ENCODE assay signal across 1 cellular context in genomic region chr9:123763910-123764588, GRCh38.
TF ChIP-seq lines count a peak whose summit lies in the region.

No MANE protein-coding gene starts in this region.

TF ChIP-seq in IMR-90, 13 proteins besides CTCF, POLR2A, EP300 and RAD21 (continued from another document):
- TF ChIP-seq CHD1 (IDR thresholded peaks at IDR 0.05; ENCODE audit: low read depth, low read length) (no peak), ELK1 (IDR thresholded peaks at IDR 0.05; ENCODE audit: borderline replicate concordance, low read depth, low read length) (no peak)
